Comparison of ENCODE assay signal across 1 cellular context in genomic region chr14:103517626-103518415, GRCh38.
A peak's percentile ranks its signal among the peaks of the same experiment; 100 is the strongest.
TF ChIP-seq lines count a peak whose summit lies in the region.

No MANE protein-coding gene starts in this region.

TF ChIP-seq in HepG2, 621 proteins besides CTCF, POLR2A, EP300 and RAD21 (continues in another document):
- TF ChIP-seq ZNF644 (CRISPR knock-in tag; IDR thresholded peaks at IDR 0.05; ENCODE audit: low read depth) (no peak), ZMYM4 (CRISPR knock-in tag; IDR thresholded peaks at IDR 0.05) (no peak), ZNF776 (CRISPR knock-in tag; IDR thresholded peaks at IDR 0.05) (0 out of 2 replicates have a peak, but pooled peaks have one; percentile 12), ZGPAT (CRISPR knock-in tag; IDR thresholded peaks at IDR 0.05) (no peak), HOXA3 (CRISPR knock-in tag; IDR thresholded peaks at IDR 0.05) (peak; percentile 5; the same call in 1 of the 2 replicates), ZNF260 (CRISPR knock-in tag; IDR thresholded peaks at IDR 0.05; ENCODE audit: borderline replicate concordance, low read depth) (no peak), AHDC1 (CRISPR knock-in tag; IDR thresholded peaks at IDR 0.05; ENCODE audit: borderline replicate concordance) (no peak), TBX3 (IDR thresholded peaks at IDR 0.05; ENCODE audit: borderline replicate concordance) (no peak), KMT2A (CRISPR knock-in tag; IDR thresholded peaks at IDR 0.05) (no peak; the same call in 1 of the 2 replicates), ZFYVE20 (CRISPR knock-in tag; IDR thresholded peaks at IDR 0.05; ENCODE audit: borderline replicate concordance, low read depth) (no peak), KLF13 (CRISPR knock-in tag; IDR thresholded peaks at IDR 0.05) (no peak), MIER2 (CRISPR knock-in tag; IDR thresholded peaks at IDR 0.05) (no peak), IRX3 (CRISPR knock-in tag; IDR thresholded peaks at IDR 0.05; ENCODE audit: borderline replicate concordance, low read depth) (peak; percentile 3; the same call in 1 of the 2 replicates), ELF1 (CRISPR knock-in tag; IDR thresholded peaks at IDR 0.05) (no peak), SAP130 (CRISPR knock-in tag; IDR thresholded peaks at IDR 0.05; ENCODE audit: low read depth) (no peak), RERE (CRISPR knock-in tag; IDR thresholded peaks at IDR 0.05; ENCODE audit: low read depth) (no peak), TRIM24 (CRISPR knock-in tag; IDR thresholded peaks at IDR 0.05) (no peak), JUNB (CRISPR knock-in tag; IDR thresholded peaks at IDR 0.05; ENCODE audit: borderline replicate concordance) (no peak), ZNF670 (CRISPR knock-in tag; IDR thresholded peaks at IDR 0.05; ENCODE audit: borderline replicate concordance) (no peak), PATZ1 (CRISPR knock-in tag; IDR thresholded peaks at IDR 0.05) (0 out of 2 replicates have a peak, but pooled peaks have one; percentile 23), ZFY (CRISPR knock-in tag; IDR thresholded peaks at IDR 0.05) (peak; percentile 27; the same call in 1 of the 2 replicates), HIVEP1 (CRISPR knock-in tag; IDR thresholded peaks at IDR 0.05) (0 out of 2 replicates have a peak, but pooled peaks have one; percentile 27), ZFP91 (CRISPR knock-in tag; IDR thresholded peaks at IDR 0.05; ENCODE audit: borderline replicate concordance) (0 out of 2 replicates have a peak, but pooled peaks have one; percentile 72), PREB (CRISPR knock-in tag; IDR thresholded peaks at IDR 0.05) (no peak), ZNF883 (CRISPR knock-in tag; IDR thresholded peaks at IDR 0.05; ENCODE audit: not compliant biosample characterization) (no peak), NFE2 (CRISPR knock-in tag; IDR thresholded peaks at IDR 0.05) (no peak), ISX (CRISPR knock-in tag; conservative IDR thresholded peaks at IDR 0.05) (no peak), ZSCAN20 (CRISPR knock-in tag; IDR thresholded peaks at IDR 0.05; ENCODE audit: borderline replicate concordance) (no peak), SMAD1 (CRISPR knock-in tag; IDR thresholded peaks at IDR 0.05; ENCODE audit: borderline replicate concordance, low read depth) (peak; percentile 4; the same call in 1 of the 2 replicates), MLX (CRISPR knock-in tag; IDR thresholded peaks at IDR 0.05) (no peak), ZNF691 (CRISPR knock-in tag; IDR thresholded peaks at IDR 0.05; ENCODE audit: borderline replicate concordance, low read depth) (no peak), PAF1 (CRISPR knock-in tag; IDR thresholded peaks at IDR 0.05) (0 out of 2 replicates have a peak, but pooled peaks have one; percentile 52), RFX3 (CRISPR knock-in tag; IDR thresholded peaks at IDR 0.05) (no peak), NR2F1 (CRISPR knock-in tag; IDR thresholded peaks at IDR 0.05) (no peak), PTBP1 (IDR thresholded peaks at IDR 0.05; ENCODE audit: low read depth, low read length, poor library complexity, severe bottlenecking) (no peak), HES4 (CRISPR knock-in tag; IDR thresholded peaks at IDR 0.05; ENCODE audit: borderline replicate concordance) (0 out of 2 replicates have a peak, but pooled peaks have one; percentile 4), ZNF563 (CRISPR knock-in tag; IDR thresholded peaks at IDR 0.05) (no peak), TFE3 (CRISPR knock-in tag; IDR thresholded peaks at IDR 0.05) (no peak), MXD1 (CRISPR knock-in tag; IDR thresholded peaks at IDR 0.05) (peak; percentile 28; the same call in 1 of the 2 replicates)
